Comparison of ENCODE assay signal across 8 cellular contexts in genomic region chr12:49098035-49098451, GRCh38. TPM values are rescaled to one million over a fixed set of nuclear protein-coding genes. Genes with fewer than 3 reads are reported as not detected.
DNase-seq lines count a peak whose midpoint lies in the region; ATAC-seq and TF ChIP-seq lines count a peak whose summit lies in the region.

No MANE protein-coding gene starts in this region.

- TF ChIP-seq CTCF in cardiac muscle cell (IDR thresholded peaks at IDR 0.05; ENCODE audit: low read depth, low read length) (peak; percentile 84), fibroblast of the aortic adventitia (IDR thresholded peaks at IDR 0.05; ENCODE audit: insufficient read depth, low read length) (peak; percentile 83)

- H2AK5ac ChIP-seq in trophoblast cell (ENCODE audit: low read length), result no peak overlapping the region

- no CpG with 5 or more reads among the region's 4 CpGs for WGBS in trophoblast cell (ENCODE audit: extremely low coverage, insufficient coverage, insufficient read length)

- no peak overlapping the region for H3K4me2 ChIP-seq in trophoblast cell (ENCODE audit: low read length)

- H3K18ac ChIP-seq in trophoblast cell (ENCODE audit: low read length), result no peak overlapping the region

- H4K91ac ChIP-seq in trophoblast cell (ENCODE audit: low read depth, low read length), result no peak overlapping the region

- H3K4me1 ChIP-seq in cardiac muscle cell (ENCODE audit: low read depth) (peaks cover 8% of the 10 kb centered on the region), trophoblast cell (ENCODE audit: control insufficient read depth in 1 of 2, insufficient read depth in 2 of 2, low read length in 2 of 2) (peaks cover 6 to 10% of the 10 kb centered on the region in 2 experiments)

- no peak overlapping the region for H2BK120ac ChIP-seq in trophoblast cell (ENCODE audit: insufficient read depth, low read length, poor library complexity)

- H3K4me3 ChIP-seq in cardiac muscle cell, result no peak overlapping the region
- H3K4me3 ChIP-seq in fibroblast of the aortic adventitia (ENCODE audit: low read depth, low read length), result no peak overlapping the region
- H3K4me3 ChIP-seq in trophoblast cell (ENCODE audit: low read depth, low read length), result no peak overlapping the region

- H3K9me3 ChIP-seq in cardiac muscle cell (ENCODE audit: low read depth) (no peaks in the 10 kb centered on the region), trophoblast cell (ENCODE audit: insufficient read depth, low read depth, low read length) (peaks cover 6% of the 10 kb centered on the region)

- no peak overlapping the region for H2AFZ ChIP-seq in trophoblast cell (ENCODE audit: insufficient read depth, low read length, poor library complexity)

- no peak overlapping the region for H2BK5ac ChIP-seq in trophoblast cell (ENCODE audit: low read depth, low read length, poor library complexity)

- H3K36me3 ChIP-seq in cardiac muscle cell (peaks cover 39% of the 10 kb centered on the region), trophoblast cell (ENCODE audit: control insufficient read depth in 1 of 2, insufficient read depth in 2 of 2, low read length in 2 of 2) (peaks cover 48 to 54% of the 10 kb centered on the region in 2 experiments)

- H3K79me2 ChIP-seq in trophoblast cell (ENCODE audit: control insufficient read depth, insufficient read depth, low read length, poor library complexity), result no peaks in the 10 kb centered on the region

- H3K27ac ChIP-seq in cardiac muscle cell (no peak overlapping the region), trophoblast cell (ENCODE audit: low read depth, low read length) (no peak overlapping the region)

- no peak overlapping the region for H3K9ac ChIP-seq in trophoblast cell (ENCODE audit: low read length)

- ATAC-seq in GM19023 (IDR thresholded peaks at IDR 0.05; ENCODE audit: unreplicated experiment) (no peak), HG03045 (IDR thresholded peaks at IDR 0.05; ENCODE audit: unreplicated experiment) (no peak)

- H3K14ac ChIP-seq in trophoblast cell (ENCODE audit: low read length), result no peak overlapping the region

- intact Hi-C loops in cardiac septum (cut with DNase I), result no loop called here

- peak; percentile 64 to 69 for DNase-seq in cardiac muscle cell (ENCODE audit: low read depth in 1 of 2, low spot score in 1 of 2)
- DNase-seq in cardiac septum (ENCODE audit: low spot score), result no peak
- peak; percentile 31 for DNase-seq in NOMO-1 treated with DMSO at 0.1 percent for 48 hours (lab: John Stamatoyannopoulos, UW; ENCODE audit: unreplicated experiment)
- peak; percentile 76 to 77 for DNase-seq in activated T-cell treated with anti-CD3 and anti-CD28 coated beads, Interleukin-2, amount 50 U/mL, for 48 hours
- DNase-seq in fibroblast of the aortic adventitia (ENCODE audit: low read depth), result peak; percentile 54
- DNase-seq in trophoblast cell, result peak; percentile 28 to 72

- H3K27me3 ChIP-seq in cardiac muscle cell, result peaks cover 28% of the 10 kb centered on the region
- H3K27me3 ChIP-seq in trophoblast cell (ENCODE audit: insufficient read depth, low read length), result peaks cover 25% of the 10 kb centered on the region

- no peak overlapping the region for H3K4ac ChIP-seq in trophoblast cell (ENCODE audit: low read depth, low read length)

- no peak overlapping the region for H3K23ac ChIP-seq in trophoblast cell (ENCODE audit: low read length)

- H2BK12ac ChIP-seq in trophoblast cell (ENCODE audit: low read length), result no peak overlapping the region

- no peak overlapping the region for H4K12ac ChIP-seq in trophoblast cell (ENCODE audit: low read depth, low read length)

- H3K79me1 ChIP-seq in trophoblast cell (ENCODE audit: low read length), result no peaks in the 10 kb centered on the region

- no peak overlapping the region for H4K8ac ChIP-seq in trophoblast cell (ENCODE audit: low read depth, low read length)

RNA-seq across cellular contexts. Expression of gene DHH, which starts 3.4 kb away (rescaled TPM):
- total RNA-seq in cardiac muscle cell (0.36 TPM in 1 of 2 replicates, not detected in the other), cardiac septum (1.6 TPM), fibroblast of the aortic adventitia (ENCODE audit: low replicate concordance) (0.41 TPM in 1 of 2 replicates, not detected in the other)
- polyA plus RNA-seq in cardiac muscle cell, result not detected in 2 replicates
- polyA plus RNA-seq in trophoblast cell (2013), result 0.11 and 0.12 TPM in 2 replicates

RNA-seq across cellular contexts. Expression of gene LMBR1L, which starts 12.6 kb away (rescaled TPM):
- total RNA-seq in cardiac muscle cell (29.8 and 51.3 TPM in 2 replicates), cardiac septum (33.3 TPM), fibroblast of the aortic adventitia (ENCODE audit: low replicate concordance) (20.2 and 57.3 TPM in 2 replicates)
- 52.9 and 56.1 TPM in 2 replicates for polyA plus RNA-seq in cardiac muscle cell
- 29.4 and 33.5 TPM in 2 replicates for polyA plus RNA-seq in trophoblast cell (2013)

RNA-seq across cellular contexts. Expression of gene RHEBL1, which starts 28.3 kb away (rescaled TPM):
- total RNA-seq in cardiac muscle cell, result 0.42 and 1.1 TPM in 2 replicates
- polyA plus RNA-seq in cardiac muscle cell, result 0.94 and 1.0 TPM in 2 replicates
- 0.38 TPM for total RNA-seq in cardiac septum
- 0.25 and 0.54 TPM in 2 replicates for total RNA-seq in fibroblast of the aortic adventitia (ENCODE audit: low replicate concordance)
- 0.89 and 1.0 TPM in 2 replicates for polyA plus RNA-seq in trophoblast cell (2013)

RNA-seq across cellular contexts. Expression of gene TUBA1B, which starts 33.2 kb away (rescaled TPM):
- total RNA-seq in cardiac muscle cell (1,511 and 2,134 TPM in 2 replicates), cardiac septum (377 TPM), fibroblast of the aortic adventitia (ENCODE audit: low replicate concordance) (159 and 2,451 TPM in 2 replicates)
- polyA plus RNA-seq in cardiac muscle cell, result 1,582 and 2,216 TPM in 2 replicates
- polyA plus RNA-seq in trophoblast cell (2013), result 1,793 and 1,895 TPM in 2 replicates

RNA-seq across cellular contexts. Expression of gene KMT2D, which starts 37.4 kb away (rescaled TPM):
- total RNA-seq in cardiac muscle cell (28.8 and 41.3 TPM in 2 replicates), cardiac septum (63.8 TPM), fibroblast of the aortic adventitia (ENCODE audit: low replicate concordance) (22.6 and 23.8 TPM in 2 replicates)
- 31.0 and 41.3 TPM in 2 replicates for polyA plus RNA-seq in cardiac muscle cell
- 21.1 and 21.8 TPM in 2 replicates for polyA plus RNA-seq in trophoblast cell (2013)
